ENCODE assay signal across 8 cellular contexts in the genomic region with DNA sequence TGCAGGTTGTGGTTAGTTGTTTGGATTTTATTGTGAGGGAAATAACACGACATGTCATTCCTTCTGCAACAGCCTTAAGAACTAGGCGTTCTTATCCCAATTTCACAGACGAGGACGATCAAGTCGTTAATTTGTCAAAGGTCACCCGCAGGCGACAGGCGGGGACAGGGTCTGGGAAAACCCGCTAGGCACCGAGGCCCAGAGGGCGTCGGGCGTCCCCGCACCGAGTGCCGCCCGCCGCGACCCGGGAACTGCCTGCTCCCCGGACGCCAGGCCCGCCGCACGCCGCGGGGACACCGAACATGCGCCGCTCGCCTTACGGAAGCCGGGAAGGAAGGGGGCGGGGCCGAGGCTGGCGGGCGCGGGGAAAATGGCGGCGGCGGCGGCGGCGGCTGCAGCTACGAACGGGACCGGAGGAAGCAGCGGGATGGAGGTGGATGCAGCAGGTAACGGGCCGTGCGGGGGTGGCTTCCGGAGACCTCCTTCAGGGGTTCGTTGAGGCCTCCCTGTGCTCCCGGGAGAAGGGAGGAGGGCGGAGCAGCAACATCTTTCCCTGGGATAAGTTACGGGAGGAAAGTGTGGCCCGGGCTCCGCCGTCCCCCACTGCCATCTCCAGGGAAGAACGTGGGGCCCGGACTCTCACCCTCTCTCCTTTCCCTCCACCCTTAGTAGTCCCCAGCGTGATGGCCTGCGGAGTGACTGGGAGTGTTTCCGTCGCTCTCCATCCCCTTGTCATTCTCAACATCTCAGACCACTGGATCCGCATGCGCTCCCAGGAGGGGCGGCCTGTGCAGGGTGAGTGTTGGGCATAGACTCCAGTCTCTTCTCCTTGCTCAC. TPM values are rescaled to one million over a fixed set of nuclear protein-coding genes. Genes with fewer than 3 reads are reported as not detected.
DNase-seq lines count a peak whose midpoint lies in the region; ATAC-seq and TF ChIP-seq lines count a peak whose summit lies in the region.

A gene (plus strand): TSS at position 349 of the 837 bp plus-strand sequence. CDS start 22 bp downstream, at position 371.

- DNase-seq in GM04504 (ENCODE audit: low read depth) (peak; percentile 55), NCI-H748 (lab: John Stamatoyannopoulos, UW; ENCODE audit: unreplicated experiment) (peak; percentile 82), lung (ENCODE audit: low spot score) (peak; percentile 86)
- peak; percentile 63 to 80 for DNase-seq in activated CD8-positive, alpha-beta memory T cell treated with anti-CD3 and anti-CD28 coated beads for 1 hour (ENCODE audit: extremely low read depth in 1 of 2, low read depth in 1 of 2)
- DNase-seq in effector CD4-positive, alpha-beta T cell: peak; percentile 89
- DNase-seq in stimulated activated CD4-positive, alpha-beta T cell treated with anti-CD3 and anti-CD28 coated beads, TNF-alpha, amount 100 ng/mL, for 24 hours (ENCODE audit: low read depth in 3 of 3): peak; percentile 78 to 87 (median 82)

- H3K36me3 ChIP-seq in lung (ENCODE audit: control insufficient read depth in 2 of 2, insufficient read depth in 2 of 2, low read length in 2 of 2): peaks cover 2 to 31% of the 10 kb centered on the region in 2 donors

- ATAC-seq in HG03045 (IDR thresholded peaks at IDR 0.05; ENCODE audit: unreplicated experiment) (peak; percentile 63), lung (ENCODE audit: insufficient read depth, low FRiP score) (peak; percentile 90), HG03457 (IDR thresholded peaks at IDR 0.05; ENCODE audit: unreplicated experiment) (no peak)

- H3K9me3 ChIP-seq in lung (ENCODE audit: control insufficient read depth in 2 of 2, insufficient read depth in 1 of 2, low read length in 1 of 2): no peaks in the 10 kb centered on the region

- peak within 1 kb of the TSS; percentile 86 for H3K4me3 ChIP-seq in lung

- H3K4me1 ChIP-seq in lung (ENCODE audit: control insufficient read depth in 2 of 2, insufficient read depth in 2 of 2, low read length in 2 of 2): peaks cover 0 to 2% of the 10 kb centered on the region in 2 donors

- peak within 1 kb of the TSS; percentile 89 to 91 for H3K27ac ChIP-seq in lung (ENCODE audit: low read depth in 1 of 2, low read length in 1 of 2)

- H3K27me3 ChIP-seq in lung (ENCODE audit: control insufficient read depth, insufficient read depth): no peaks in the 10 kb centered on the region

- 0 to 1% methylated on average over 59 to 68 of the region's 68 CpGs for WGBS in lung, 2 donors

- TF ChIP-seq CTCF in lung (IDR thresholded peaks at IDR 0.05; ENCODE audit: control extremely low read depth, extremely low read depth): no peak

RNA-seq across cellular contexts. Expression of the gene that starts here (rescaled TPM):
- total RNA-seq in lung: 10 to 100 TPM; 66.1 to 89.3 TPM
- 100 to 1,000 TPM in 1 of 2 donors, 10 to 100 TPM in 1; 90.5 to 108 TPM for polyA plus RNA-seq in lung
